Comparison of ENCODE assay signal across 8 cellular contexts in genomic region chr14:92726135-92726932, GRCh38. TPM values are rescaled to one million over a fixed set of nuclear protein-coding genes. Genes with fewer than 3 reads are reported as not detected.
DNase-seq lines count a peak whose midpoint lies in the region; ATAC-seq and TF ChIP-seq lines count a peak whose summit lies in the region.

No MANE protein-coding gene starts in this region.

- DNase-seq in AG09309 (ENCODE audit: low read depth) (peak; percentile 59), MG63 (peak; percentile 88), astrocyte of the spinal cord (ENCODE audit: low read depth, low spot score) (peak; percentile 81), kidney glomerular epithelial cell (lab: John Stamatoyannopoulos, UW) (peak; percentile 63), ureter (ENCODE audit: low spot score) (peak; percentile 81), RPMI8226 (no peak)

- H3K9me3 ChIP-seq in MG63 = no peaks in the 10 kb centered on the region

- H3K4me3 ChIP-seq in AG09309 (ENCODE audit: control insufficient read depth, low read depth, low read length) (no peak overlapping the region), MG63 (no peak overlapping the region), astrocyte of the spinal cord (ENCODE audit: low read depth, low read length) (no peak overlapping the region)

- ATAC-seq in HG02642 (IDR thresholded peaks at IDR 0.05; ENCODE audit: poor library complexity, unreplicated experiment) (no peak), GM18519 (IDR thresholded peaks at IDR 0.05; ENCODE audit: low FRiP score, unreplicated experiment) (no peak)

- no peaks in the 10 kb centered on the region for H3K27me3 ChIP-seq in MG63

- TF ChIP-seq CTCF in AG09309 (IDR thresholded peaks at IDR 0.05; ENCODE audit: control insufficient read depth, insufficient read depth, low read depth, low read length, missing control alignments) = no peak
- no peak for TF ChIP-seq CTCF in astrocyte of the spinal cord (IDR thresholded peaks at IDR 0.05; ENCODE audit: low read depth, low read length)

- no peaks in the 10 kb centered on the region for H3K36me3 ChIP-seq in MG63

- in situ Hi-C loops in astrocyte of the spinal cord (cut with HindIII; ENCODE audit: low sequenced_read_pairs) = no loop called here

RNA-seq across cellular contexts. Expression of gene LGMN, which starts 22.1 kb away (rescaled TPM):
- 31.4 and 41.9 TPM in 2 replicates for total RNA-seq in MG63 (2014; rRNA removed; shearing (Covaris generic); ENCODE audit: low replicate concordance)
- 100 TPM for total RNA-seq in ureter
